Comparison of ENCODE assay signal across 1 cellular context in genomic region chr18:63439334-63439733, GRCh38.
A peak's percentile ranks its signal among the peaks of the same experiment; 100 is the strongest.
TF ChIP-seq lines count a peak whose summit lies in the region.

No MANE protein-coding gene starts in this region.

TF ChIP-seq in HepG2, 621 proteins besides CTCF, POLR2A, EP300 and RAD21:
- no peak for TF ChIP-seq MAFK (conservative IDR thresholded peaks at IDR 0.05 in 1 of 2, IDR thresholded peaks at IDR 0.05 in 1 of 2; ENCODE audit: low read length in 2 of 2)
- peak; percentile 88 for TF ChIP-seq STAG1 (CRISPR knock-in tag; IDR thresholded peaks at IDR 0.05)
- TF ChIP-seq SMC3 (IDR thresholded peaks at IDR 0.05; ENCODE audit: low read length) = peak; percentile 58
- 0 out of 2 replicates have a peak, but pooled peaks have one; percentile 27 for TF ChIP-seq ZNF605 (CRISPR knock-in tag; IDR thresholded peaks at IDR 0.05)
- TF ChIP-seq NFIC (IDR thresholded peaks at IDR 0.05; ENCODE audit: low read length) = no peak
- no peak for TF ChIP-seq ZSCAN20 (CRISPR knock-in tag; IDR thresholded peaks at IDR 0.05; ENCODE audit: borderline replicate concordance)
- no peak for TF ChIP-seq KAT8 (CRISPR knock-in tag; IDR thresholded peaks at IDR 0.05)
